8 cellular contexts compared by ENCODE assay signal in genomic region chr6:158168054-158168303, GRCh38. TPM values are rescaled to one million over a fixed set of nuclear protein-coding genes. Genes with fewer than 3 reads are reported as not detected.
A peak's percentile ranks its signal among the peaks of the same experiment; 100 is the strongest.
DNase-seq lines count a peak whose midpoint lies in the region; ATAC-seq and TF ChIP-seq lines count a peak whose summit lies in the region.

Gene SERAC1 (minus strand): TSS chr6:158168262. CDS start chr6:158158363, 9,899 bp downstream.

- H3K4me3 ChIP-seq in SJSA1 (peak within 1 kb of the TSS; percentile 70), fibroblast of mammary gland (ENCODE audit: control insufficient read depth, low read depth, low read length) (peak within 1 kb of the TSS; percentile 87), rectal smooth muscle tissue (ENCODE audit: low read length) (peak within 1 kb of the TSS; percentile 98)

- ATAC-seq in GM18502 (IDR thresholded peaks at IDR 0.05; ENCODE audit: poor library complexity, unreplicated experiment) (peak; percentile 52), GM21515 (IDR thresholded peaks at IDR 0.05; ENCODE audit: unreplicated experiment) (no peak)

- H3K4me1 ChIP-seq in SJSA1 (replicated peaks) (peaks cover 27% of the 10 kb centered on the region), rectal smooth muscle tissue (ENCODE audit: control insufficient read depth, insufficient read depth, low read length) (no peaks in the 10 kb centered on the region)

- no peak for TF ChIP-seq CTCF in fibroblast of mammary gland (conservative IDR thresholded peaks at IDR 0.05; ENCODE audit: control insufficient read depth, insufficient read depth, low read depth, low read length)

- no peaks in the 10 kb centered on the region for H3K27me3 ChIP-seq in SJSA1 (replicated peaks)
- no peaks in the 10 kb centered on the region for H3K27me3 ChIP-seq in rectal smooth muscle tissue (ENCODE audit: control insufficient read depth, insufficient read depth, low read length)

- H3K9me3 ChIP-seq in SJSA1 (replicated peaks), result no peaks in the 10 kb centered on the region

- H3K27ac ChIP-seq in SJSA1 (peak within 1 kb of the TSS; percentile 82), rectal smooth muscle tissue (ENCODE audit: low read depth, low read length) (peak within 1 kb of the TSS; percentile 93)

- H3K9ac ChIP-seq in rectal smooth muscle tissue (ENCODE audit: low read length), result peak within 1 kb of the TSS; percentile 95

- H3K36me3 ChIP-seq in SJSA1 (peaks cover 12% of the 10 kb centered on the region), rectal smooth muscle tissue (ENCODE audit: control insufficient read depth, insufficient read depth, low read length) (peaks cover 2% of the 10 kb centered on the region)

- DNase-seq in SJSA1 (ENCODE audit: low read depth in 1 of 2, low spot score in 2 of 2), result no peak
- no peak for DNase-seq in fibroblast of mammary gland (ENCODE audit: low read depth)
- no peak for DNase-seq in inferior parietal cortex (ENCODE audit: extremely low spot score)
- no peak for DNase-seq in NCI-H446 treated with DMSO at 0.1 percent for 48 hours (lab: John Stamatoyannopoulos, UW)
- DNase-seq in putamen (ENCODE audit: low spot score), result no peak

RNA-seq across cellular contexts. Expression of gene SERAC1, which starts in this region (rescaled TPM):
- total RNA-seq in SJSA1 (2014; rRNA removed; shearing (Covaris generic)), result 3.5 and 8.5 TPM in 2 replicates
